In genomic region chr22:49712195-49712791, GRCh38 we compare ENCODE assay signal across 19 cellular contexts.
A peak's percentile ranks its signal among the peaks of the same experiment; 100 is the strongest.
DNase-seq lines count a peak whose midpoint lies in the region; ATAC-seq and TF ChIP-seq lines count a peak whose summit lies in the region.
"Had no signal": no experiment of that assay in that cellular context is flagged by ENCODE, and none has a peak within 500 bp of the region (broad histone marks: within the 10 kb centered on the region; RNA-seq: fewer than 3 reads in every experiment).

No MANE protein-coding gene starts in this region.

- no peak overlapping the region for H3K27ac ChIP-seq in DND-41 (ENCODE audit: low read length)
- H3K27ac ChIP-seq: breast epithelium, skin epidermis, VCaP had no signal

- H4K20me1 ChIP-seq in DND-41 (ENCODE audit: insufficient read depth, low read length): no peaks in the 10 kb centered on the region

- no peaks in the 10 kb centered on the region for H3K79me2 ChIP-seq in DND-41 (ENCODE audit: insufficient read depth, low read length)

- ATAC-seq in DND-41 (ENCODE audit: insufficient read depth, low read depth) (peak; percentile 61; the same call in 2 of the 3 replicates), HG03432 (IDR thresholded peaks at IDR 0.05; ENCODE audit: unreplicated experiment) (no peak), GM18861 (IDR thresholded peaks at IDR 0.05; ENCODE audit: unreplicated experiment) (no peak)
- ATAC-seq: activated CD8-positive, alpha-beta memory T cell treated with anti-CD3 and anti-CD28 coated beads, Interleukin-2, amount 10 ng/mL, durations not matched to agents 7 days and 5 days; stimulated activated naive CD8-positive, alpha-beta T cell treated with anti-CD3 and anti-CD28 coated beads, Interleukin-15, Interleukin-2, amounts not matched to agents 100 U/mL and 50 U/mL, for 24 hours had no signal

- no peaks in the 10 kb centered on the region for H3K4me1 ChIP-seq in DND-41 (ENCODE audit: insufficient read depth, low read length)
- H3K4me1 ChIP-seq: breast epithelium had no signal

- H2AFZ ChIP-seq in DND-41 (ENCODE audit: low read depth, low read length): no peak overlapping the region

- no peaks in the 10 kb centered on the region for H3K27me3 ChIP-seq in DND-41 (ENCODE audit: insufficient read depth, low read length, poor library complexity)

- H3K9me3 ChIP-seq in DND-41 (ENCODE audit: insufficient read depth, low read length, severe bottlenecking): no peaks in the 10 kb centered on the region

- no peak overlapping the region for H3K4me3 ChIP-seq in DND-41 (ENCODE audit: low read depth in 1 of 2, low read length in 2 of 2)
- H3K4me3 ChIP-seq: breast epithelium, skin epidermis had no signal

- H3K9ac ChIP-seq in DND-41 (ENCODE audit: low read depth, low read length): no peak overlapping the region

- DNase-seq in DND-41 (peak; percentile 17), HuH-7.5 (ENCODE audit: low spot score) (peak; percentile 38), dermis blood vessel endothelial cell (peak; percentile 30), myocyte (ENCODE audit: low read depth) (peak; percentile 19), T-helper 1 cell (no peak), NCI-H748 (lab: John Stamatoyannopoulos, UW; ENCODE audit: unreplicated experiment) (no peak)
- DNase-seq: activated CD8-positive, alpha-beta memory T cell treated with anti-CD3 and anti-CD28 coated beads, Interleukin-2, amount 10 ng/mL, durations not matched to agents 7 days and 5 days; activated naive CD4-positive, alpha-beta T cell treated with anti-CD3 and anti-CD28 coated beads for 36 hours; AML-193; effector CD8-positive, alpha-beta T cell; GOT3; NCI-H1417; NCI-H446; stimulated activated naive CD8-positive, alpha-beta T cell treated with anti-CD3 and anti-CD28 coated beads, Interleukin-15, Interleukin-2, amounts not matched to agents 100 U/mL and 50 U/mL, for 24 hours had no signal

- H3K4me2 ChIP-seq in DND-41 (ENCODE audit: insufficient read depth, low read length): no peak overlapping the region

- TF ChIP-seq CTCF in DND-41 (IDR thresholded peaks at IDR 0.05; ENCODE audit: borderline replicate concordance, extremely low read depth, low read length, poor library complexity, severe bottlenecking): no peak

- H3K36me3 ChIP-seq in DND-41 (ENCODE audit: insufficient read depth, low read length): no peaks in the 10 kb centered on the region
- H3K36me3 ChIP-seq: breast epithelium had no signal

Comparison
In these comparisons a context has a peak if more than half of its experiments do, and no peak if none do; other contexts are left out.
1. DNase-seq: peak in DND-41 (single experiment), HuH-7.5 (single experiment), dermis blood vessel endothelial cell (single experiment) and myocyte (single experiment); none in T-helper 1 cell (0 of 5) and NCI-H748 (single experiment).